In the genomic region with DNA sequence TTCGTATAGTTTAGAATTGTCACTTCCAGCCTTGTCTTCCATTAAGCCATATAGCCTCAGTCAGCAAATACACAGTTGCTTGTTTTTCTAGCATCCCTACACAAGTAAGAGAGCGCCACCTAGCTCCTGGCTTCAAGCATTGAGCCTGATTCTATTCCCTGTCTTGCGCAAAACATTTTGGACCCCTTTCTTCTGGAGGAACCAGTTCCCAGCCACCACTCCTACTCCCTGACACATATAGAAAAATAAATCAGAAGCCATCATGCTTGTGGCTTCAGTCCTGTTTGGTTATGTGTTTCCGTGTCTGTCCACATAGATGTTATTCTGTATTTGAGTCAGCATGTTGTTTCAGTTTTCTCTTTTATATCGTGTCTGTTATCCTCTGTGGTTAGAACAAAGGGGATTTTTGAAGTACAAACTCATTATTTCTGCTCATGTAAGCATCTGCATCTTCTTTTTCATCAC, we compare ENCODE assay signal across 1 cellular context.
TF ChIP-seq lines count a peak whose summit lies in the region.

No MANE protein-coding gene starts in this region.

TF ChIP-seq in IMR-90, 13 proteins besides CTCF, POLR2A, EP300 and RAD21 (continued from another document):
- TF ChIP-seq, protein P1, sequence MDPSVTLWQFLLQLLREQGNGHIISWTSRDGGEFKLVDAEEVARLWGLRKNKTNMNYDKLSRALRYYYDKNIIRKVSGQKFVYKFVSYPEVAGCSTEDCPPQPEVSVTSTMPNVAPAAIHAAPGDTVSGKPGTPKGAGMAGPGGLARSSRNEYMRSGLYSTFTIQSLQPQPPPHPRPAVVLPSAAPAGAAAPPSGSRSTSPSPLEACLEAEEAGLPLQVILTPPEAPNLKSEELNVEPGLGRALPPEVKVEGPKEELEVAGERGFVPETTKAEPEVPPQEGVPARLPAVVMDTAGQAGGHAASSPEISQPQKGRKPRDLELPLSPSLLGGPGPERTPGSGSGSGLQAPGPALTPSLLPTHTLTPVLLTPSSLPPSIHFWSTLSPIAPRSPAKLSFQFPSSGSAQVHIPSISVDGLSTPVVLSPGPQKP (IDR thresholded peaks at IDR 0.05; ENCODE audit: borderline replicate concordance, low read depth, low read length) = no peak
- TF ChIP-seq BHLHE40 (IDR thresholded peaks at IDR 0.05; ENCODE audit: low read depth, low read length) = no peak
- TF ChIP-seq CEBPB (IDR thresholded peaks at IDR 0.05; ENCODE audit: low read depth, low read length) = peak; percentile 82
- no peak for TF ChIP-seq NFE2L2 (IDR thresholded peaks at IDR 0.05; ENCODE audit: low read depth, low read length)
- peak; percentile 78 for TF ChIP-seq SMC3 (IDR thresholded peaks at IDR 0.05; ENCODE audit: low read depth, low read length)
- TF ChIP-seq MAZ (IDR thresholded peaks at IDR 0.05; ENCODE audit: borderline replicate concordance, low read depth, low read length) = no peak
- TF ChIP-seq RCOR1 (IDR thresholded peaks at IDR 0.05; ENCODE audit: insufficient replicate concordance, low read length) = no peak
